10 cellular contexts compared by ENCODE assay signal in the genomic region with DNA sequence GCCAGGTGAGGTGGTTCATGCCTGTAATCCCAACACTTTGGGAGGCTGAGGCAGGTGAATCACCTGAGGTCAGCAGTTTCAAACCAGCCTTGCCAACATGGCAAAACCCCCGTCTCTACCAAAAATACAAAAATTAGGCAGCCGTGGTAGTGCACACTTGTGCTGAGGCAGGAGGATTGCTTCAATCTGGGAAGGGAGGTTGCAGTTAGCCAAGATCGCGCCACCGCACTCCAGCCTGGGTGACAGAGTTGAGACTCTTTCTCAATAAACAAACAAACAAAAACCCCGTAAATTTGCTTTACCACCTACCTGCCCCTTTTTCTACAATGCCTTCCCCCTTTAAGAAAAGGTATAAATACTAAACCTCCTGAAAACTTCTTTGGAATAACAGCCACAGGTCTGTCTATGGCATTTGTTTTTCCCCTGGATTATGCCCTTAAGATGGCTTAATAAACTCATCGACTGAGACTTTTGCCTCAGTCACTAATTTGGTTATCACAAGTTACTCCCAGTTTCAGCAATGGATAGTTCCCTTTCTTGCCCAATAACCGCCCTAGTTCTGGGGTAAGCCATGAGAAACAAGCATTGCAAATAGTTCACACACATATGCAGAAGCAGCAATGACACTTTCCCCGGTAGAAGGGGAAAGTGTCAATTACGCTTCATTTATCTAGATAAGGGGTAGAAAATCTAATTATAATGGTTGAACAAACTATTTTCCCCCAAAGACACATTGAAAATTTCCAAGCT. TPM values are rescaled to one million over a fixed set of nuclear protein-coding genes. Genes with fewer than 3 reads are reported as not detected.
DNase-seq lines count a peak whose midpoint lies in the region.
"Had no signal": no experiment of that assay in that cellular context is flagged by ENCODE, and none has a peak within 500 bp of the region (broad histone marks: within the 10 kb centered on the region; RNA-seq: fewer than 3 reads in every experiment).

No MANE protein-coding gene starts in this region.

- H3K27me3 Mint-ChIP-seq in activated T-cell treated with anti-CD3 and anti-CD28 coated beads, Interleukin-2, amount 50 U/mL, for 24 hours, result no peaks in the 10 kb centered on the region

- H3K4me1 ChIP-seq in ectodermal cell (ENCODE audit: control insufficient read depth, insufficient read depth, low read length) (peaks cover 17% of the 10 kb centered on the region), muscle layer of colon (ENCODE audit: insufficient read depth, low read length) (peaks cover 39% of the 10 kb centered on the region)

- peaks cover 55% of the 10 kb centered on the region for H3K4me1 Mint-ChIP-seq in activated T-cell treated with anti-CD3 and anti-CD28 coated beads, Interleukin-2, amount 50 U/mL, for 24 hours (ENCODE audit: low read depth)

- 72 to 85% methylated on average over 8 to 10 of the region's 10 CpGs for WGBS in ectodermal cell, 2 experiments

- H3K27ac Mint-ChIP-seq in activated T-cell treated with anti-CD3 and anti-CD28 coated beads, Interleukin-2, amount 50 U/mL, for 24 hours, result no peak overlapping the region
- H3K27ac Mint-ChIP-seq: activated T-cell treated with anti-CD3 and anti-CD28 coated beads, Interleukin-2, amount 50 U/mL, for 72 hours had no signal

- H3K36me3 Mint-ChIP-seq in activated T-cell treated with anti-CD3 and anti-CD28 coated beads, Interleukin-2, amount 50 U/mL, for 24 hours (ENCODE audit: low read depth), result peaks cover 40% of the 10 kb centered on the region

- no peaks in the 10 kb centered on the region for H3K27me3 ChIP-seq in ectodermal cell (ENCODE audit: control insufficient read depth, insufficient read depth, low read length, poor library complexity, severe bottlenecking)
- no peaks in the 10 kb centered on the region for H3K27me3 ChIP-seq in muscle layer of colon (ENCODE audit: control insufficient read depth in 1 of 2, insufficient read depth in 2 of 2, low read length in 2 of 2)
- H3K27me3 ChIP-seq: cardiac muscle cell had no signal

- peak; percentile 17 for DNase-seq in AG08395 (ENCODE audit: low spot score)
- DNase-seq in MV-4-11 (lab: John Stamatoyannopoulos, UW), result peak; percentile 74
- no peak for DNase-seq in NCI-H510A treated with DMSO at 0.1 percent for 48 hours (lab: John Stamatoyannopoulos, UW)
- no peak for DNase-seq in NK-92 treated with Interleukin-12 subunit alpha and Interleukin-12 subunit beta, amount 100 ng/mL, for 24 hours (lab: John Stamatoyannopoulos, UW)
- DNase-seq in activated T-cell treated with anti-CD3 and anti-CD28 coated beads, Interleukin-2, amount 50 U/mL, for 24 hours, result no peak
- DNase-seq in T1000 (lab: John Stamatoyannopoulos, UW), result no peak
- DNase-seq: activated T-cell treated with anti-CD3 and anti-CD28 coated beads, Interleukin-2, amount 50 U/mL, for 72 hours had no signal

- H3K9me3 Mint-ChIP-seq in activated T-cell treated with anti-CD3 and anti-CD28 coated beads, Interleukin-2, amount 50 U/mL, for 24 hours, result peaks cover 5% of the 10 kb centered on the region

- no peak overlapping the region for H3K4me3 ChIP-seq in ectodermal cell (ENCODE audit: insufficient read depth, low read depth, low read length)
- no peak overlapping the region for H3K4me3 ChIP-seq in muscle layer of colon (ENCODE audit: low read depth in 1 of 2, low read length in 2 of 2)
- H3K4me3 ChIP-seq: cardiac muscle cell had no signal

- H3K36me3 ChIP-seq in ectodermal cell (ENCODE audit: control insufficient read depth, insufficient read depth, low read length), result peaks cover 4% of the 10 kb centered on the region
- peaks cover 37% of the 10 kb centered on the region for H3K36me3 ChIP-seq in muscle layer of colon (ENCODE audit: insufficient read depth, low read length)

- H3K4me3 Mint-ChIP-seq in activated T-cell treated with anti-CD3 and anti-CD28 coated beads, Interleukin-2, amount 50 U/mL, for 24 hours, result no peak overlapping the region
- H3K4me3 Mint-ChIP-seq: activated T-cell treated with anti-CD3 and anti-CD28 coated beads, Interleukin-2, amount 50 U/mL, for 72 hours had no signal

- H3K9me3 ChIP-seq in ectodermal cell (ENCODE audit: control insufficient read depth, low read length), result no peaks in the 10 kb centered on the region
- no peaks in the 10 kb centered on the region for H3K9me3 ChIP-seq in muscle layer of colon (ENCODE audit: low read length)

- no peak overlapping the region for H3K9ac ChIP-seq in muscle layer of colon (ENCODE audit: low read length)

- peak overlapping the region; percentile 4 for H3K27ac ChIP-seq in ectodermal cell (ENCODE audit: insufficient read depth, low read depth, low read length, poor library complexity, severe bottlenecking)
- peak overlapping the region; percentile 39 for H3K27ac ChIP-seq in muscle layer of colon (ENCODE audit: low read depth, low read length)
- H3K27ac ChIP-seq: cardiac muscle cell had no signal

RNA-seq across cellular contexts. Expression of a gene that starts 52.8 kb away (rescaled TPM):
- 31.9 TPM for polyA plus RNA-seq in ectodermal cell (2013, experiment 1 of 4)
- polyA plus RNA-seq in ectodermal cell (2013, experiment 2 of 4), result 31.4 TPM
- 35.4 TPM for polyA plus RNA-seq in ectodermal cell (2013, experiment 3 of 4)
- 26.7 TPM for polyA plus RNA-seq in ectodermal cell (2013, experiment 4 of 4)

Comparison
In these comparisons a context has a peak if more than half of its experiments do, and no peak if none do; other contexts are left out.
1. DNase-seq: peak in AG08395 (single experiment) and MV-4-11 (single experiment); none in NCI-H510A treated with DMSO at 0.1 percent for 48 hours (single experiment), NK-92 treated with Interleukin-12 subunit alpha and Interleukin-12 subunit beta, amount 100 ng/mL, for 24 hours (single experiment), activated T-cell treated with anti-CD3 and anti-CD28 coated beads, Interleukin-2, amount 50 U/mL, for 24 hours (single experiment) and T1000 (single experiment).